In the genomic region with DNA sequence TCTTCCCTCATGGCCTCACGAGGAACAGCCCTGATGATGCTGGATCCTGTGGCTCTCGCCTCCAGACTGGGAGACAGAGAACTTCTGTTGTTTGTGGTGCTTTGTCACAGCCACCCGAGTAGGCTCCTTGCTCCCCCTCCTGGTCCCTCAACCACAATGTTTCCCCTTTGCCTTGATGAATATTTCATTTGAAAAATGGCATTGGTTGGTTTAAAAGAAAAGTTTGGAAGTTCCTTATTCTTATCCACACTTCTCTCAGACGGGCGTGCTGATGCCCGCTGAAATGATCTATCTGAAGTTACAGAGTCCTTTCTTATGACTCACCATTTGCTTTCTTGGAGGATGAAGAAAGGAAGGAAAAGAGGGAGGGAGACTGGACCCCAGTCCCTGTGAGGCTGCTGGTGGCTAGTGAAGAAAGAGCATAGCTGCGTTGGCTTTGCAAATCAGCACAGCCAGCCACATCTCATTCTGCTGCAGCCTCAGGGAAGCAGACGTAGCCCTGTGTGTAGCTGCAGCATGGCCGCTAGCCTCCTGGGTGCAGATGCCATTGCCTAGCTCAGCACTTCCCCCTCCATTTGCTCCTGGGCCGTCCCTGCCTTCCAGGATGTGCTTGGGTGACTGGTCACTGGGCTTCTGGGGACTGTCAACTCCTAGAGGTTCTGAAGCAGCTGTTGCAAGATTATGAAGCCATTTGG, we compare ENCODE assay signal across 2 cellular contexts.
TF ChIP-seq lines count a peak whose summit lies in the region.

No MANE protein-coding gene starts in this region.

TF ChIP-seq in Ishikawa, 13 proteins besides CTCF, POLR2A, EP300 and RAD21 (continued from another document):
- TF ChIP-seq, protein P1, sequence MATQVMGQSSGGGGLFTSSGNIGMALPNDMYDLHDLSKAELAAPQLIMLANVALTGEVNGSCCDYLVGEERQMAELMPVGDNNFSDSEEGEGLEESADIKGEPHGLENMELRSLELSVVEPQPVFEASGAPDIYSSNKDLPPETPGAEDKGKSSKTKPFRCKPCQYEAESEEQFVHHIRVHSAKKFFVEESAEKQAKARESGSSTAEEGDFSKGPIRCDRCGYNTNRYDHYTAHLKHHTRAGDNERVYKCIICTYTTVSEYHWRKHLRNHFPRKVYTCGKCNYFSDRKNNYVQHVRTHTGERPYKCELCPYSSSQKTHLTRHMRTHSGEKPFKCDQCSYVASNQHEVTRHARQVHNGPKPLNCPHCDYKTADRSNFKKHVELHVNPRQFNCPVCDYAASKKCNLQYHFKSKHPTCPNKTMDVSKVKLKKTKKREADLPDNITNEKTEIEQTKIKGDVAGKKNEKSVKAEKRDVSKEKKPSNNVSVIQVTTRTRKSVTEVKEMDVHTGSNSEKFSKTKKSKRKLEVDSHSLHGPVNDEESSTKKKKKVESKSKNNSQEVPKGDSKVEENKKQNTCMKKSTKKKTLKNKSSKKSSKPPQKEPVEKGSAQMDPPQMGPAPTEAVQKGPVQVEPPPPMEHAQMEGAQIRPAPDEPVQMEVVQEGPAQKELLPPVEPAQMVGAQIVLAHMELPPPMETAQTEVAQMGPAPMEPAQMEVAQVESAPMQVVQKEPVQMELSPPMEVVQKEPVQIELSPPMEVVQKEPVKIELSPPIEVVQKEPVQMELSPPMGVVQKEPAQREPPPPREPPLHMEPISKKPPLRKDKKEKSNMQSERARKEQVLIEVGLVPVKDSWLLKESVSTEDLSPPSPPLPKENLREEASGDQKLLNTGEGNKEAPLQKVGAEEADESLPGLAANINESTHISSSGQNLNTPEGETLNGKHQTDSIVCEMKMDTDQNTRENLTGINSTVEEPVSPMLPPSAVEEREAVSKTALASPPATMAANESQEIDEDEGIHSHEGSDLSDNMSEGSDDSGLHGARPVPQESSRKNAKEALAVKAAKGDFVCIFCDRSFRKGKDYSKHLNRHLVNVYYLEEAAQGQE (IDR thresholded peaks at IDR 0.05; ENCODE audit: low read depth): no peak
- TF ChIP-seq TEAD4 (IDR thresholded peaks at IDR 0.05) (no peak), TCF12 (IDR thresholded peaks at IDR 0.05; ENCODE audit: low read depth) (no peak), ZBTB7A (IDR thresholded peaks at IDR 0.05; ENCODE audit: low read depth) (no peak)

TF ChIP-seq in WTC11, 78 proteins besides CTCF, POLR2A, EP300 and RAD21 (continued from another document):
- TF ChIP-seq, protein P2, sequence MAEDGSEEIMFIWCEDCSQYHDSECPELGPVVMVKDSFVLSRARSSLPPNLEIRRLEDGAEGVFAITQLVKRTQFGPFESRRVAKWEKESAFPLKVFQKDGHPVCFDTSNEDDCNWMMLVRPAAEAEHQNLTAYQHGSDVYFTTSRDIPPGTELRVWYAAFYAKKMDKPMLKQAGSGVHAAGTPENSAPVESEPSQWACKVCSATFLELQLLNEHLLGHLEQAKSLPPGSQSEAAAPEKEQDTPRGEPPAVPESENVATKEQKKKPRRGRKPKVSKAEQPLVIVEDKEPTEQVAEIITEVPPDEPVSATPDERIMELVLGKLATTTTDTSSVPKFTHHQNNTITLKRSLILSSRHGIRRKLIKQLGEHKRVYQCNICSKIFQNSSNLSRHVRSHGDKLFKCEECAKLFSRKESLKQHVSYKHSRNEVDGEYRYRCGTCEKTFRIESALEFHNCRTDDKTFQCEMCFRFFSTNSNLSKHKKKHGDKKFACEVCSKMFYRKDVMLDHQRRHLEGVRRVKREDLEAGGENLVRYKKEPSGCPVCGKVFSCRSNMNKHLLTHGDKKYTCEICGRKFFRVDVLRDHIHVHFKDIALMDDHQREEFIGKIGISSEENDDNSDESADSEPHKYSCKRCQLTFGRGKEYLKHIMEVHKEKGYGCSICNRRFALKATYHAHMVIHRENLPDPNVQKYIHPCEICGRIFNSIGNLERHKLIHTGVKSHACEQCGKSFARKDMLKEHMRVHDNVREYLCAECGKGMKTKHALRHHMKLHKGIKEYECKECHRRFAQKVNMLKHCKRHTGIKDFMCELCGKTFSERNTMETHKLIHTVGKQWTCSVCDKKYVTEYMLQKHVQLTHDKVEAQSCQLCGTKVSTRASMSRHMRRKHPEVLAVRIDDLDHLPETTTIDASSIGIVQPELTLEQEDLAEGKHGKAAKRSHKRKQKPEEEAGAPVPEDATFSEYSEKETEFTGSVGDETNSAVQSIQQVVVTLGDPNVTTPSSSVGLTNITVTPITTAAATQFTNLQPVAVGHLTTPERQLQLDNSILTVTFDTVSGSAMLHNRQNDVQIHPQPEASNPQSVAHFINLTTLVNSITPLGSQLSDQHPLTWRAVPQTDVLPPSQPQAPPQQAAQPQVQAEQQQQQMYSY (CRISPR knock-in tag; IDR thresholded peaks at IDR 0.05): no peak
- TF ChIP-seq, protein P3, sequence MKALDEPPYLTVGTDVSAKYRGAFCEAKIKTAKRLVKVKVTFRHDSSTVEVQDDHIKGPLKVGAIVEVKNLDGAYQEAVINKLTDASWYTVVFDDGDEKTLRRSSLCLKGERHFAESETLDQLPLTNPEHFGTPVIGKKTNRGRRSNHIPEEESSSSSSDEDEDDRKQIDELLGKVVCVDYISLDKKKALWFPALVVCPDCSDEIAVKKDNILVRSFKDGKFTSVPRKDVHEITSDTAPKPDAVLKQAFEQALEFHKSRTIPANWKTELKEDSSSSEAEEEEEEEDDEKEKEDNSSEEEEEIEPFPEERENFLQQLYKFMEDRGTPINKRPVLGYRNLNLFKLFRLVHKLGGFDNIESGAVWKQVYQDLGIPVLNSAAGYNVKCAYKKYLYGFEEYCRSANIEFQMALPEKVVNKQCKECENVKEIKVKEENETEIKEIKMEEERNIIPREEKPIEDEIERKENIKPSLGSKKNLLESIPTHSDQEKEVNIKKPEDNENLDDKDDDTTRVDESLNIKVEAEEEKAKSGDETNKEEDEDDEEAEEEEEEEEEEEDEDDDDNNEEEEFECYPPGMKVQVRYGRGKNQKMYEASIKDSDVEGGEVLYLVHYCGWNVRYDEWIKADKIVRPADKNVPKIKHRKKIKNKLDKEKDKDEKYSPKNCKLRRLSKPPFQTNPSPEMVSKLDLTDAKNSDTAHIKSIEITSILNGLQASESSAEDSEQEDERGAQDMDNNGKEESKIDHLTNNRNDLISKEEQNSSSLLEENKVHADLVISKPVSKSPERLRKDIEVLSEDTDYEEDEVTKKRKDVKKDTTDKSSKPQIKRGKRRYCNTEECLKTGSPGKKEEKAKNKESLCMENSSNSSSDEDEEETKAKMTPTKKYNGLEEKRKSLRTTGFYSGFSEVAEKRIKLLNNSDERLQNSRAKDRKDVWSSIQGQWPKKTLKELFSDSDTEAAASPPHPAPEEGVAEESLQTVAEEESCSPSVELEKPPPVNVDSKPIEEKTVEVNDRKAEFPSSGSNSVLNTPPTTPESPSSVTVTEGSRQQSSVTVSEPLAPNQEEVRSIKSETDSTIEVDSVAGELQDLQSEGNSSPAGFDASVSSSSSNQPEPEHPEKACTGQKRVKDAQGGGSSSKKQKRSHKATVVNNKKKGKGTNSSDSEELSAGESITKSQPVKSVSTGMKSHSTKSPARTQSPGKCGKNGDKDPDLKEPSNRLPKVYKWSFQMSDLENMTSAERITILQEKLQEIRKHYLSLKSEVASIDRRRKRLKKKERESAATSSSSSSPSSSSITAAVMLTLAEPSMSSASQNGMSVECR (CRISPR knock-in tag; IDR thresholded peaks at IDR 0.05; ENCODE audit: borderline replicate concordance): no peak
- no peak for TF ChIP-seq IRF2 (CRISPR knock-in tag; IDR thresholded peaks at IDR 0.05; ENCODE audit: borderline replicate concordance, low read depth)
- TF ChIP-seq, protein P4, sequence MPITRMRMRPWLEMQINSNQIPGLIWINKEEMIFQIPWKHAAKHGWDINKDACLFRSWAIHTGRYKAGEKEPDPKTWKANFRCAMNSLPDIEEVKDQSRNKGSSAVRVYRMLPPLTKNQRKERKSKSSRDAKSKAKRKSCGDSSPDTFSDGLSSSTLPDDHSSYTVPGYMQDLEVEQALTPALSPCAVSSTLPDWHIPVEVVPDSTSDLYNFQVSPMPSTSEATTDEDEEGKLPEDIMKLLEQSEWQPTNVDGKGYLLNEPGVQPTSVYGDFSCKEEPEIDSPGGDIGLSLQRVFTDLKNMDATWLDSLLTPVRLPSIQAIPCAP (CRISPR knock-in tag; IDR thresholded peaks at IDR 0.05): no peak
- TF ChIP-seq NFYB (CRISPR knock-in tag; conservative IDR thresholded peaks at IDR 0.05; ENCODE audit: low read depth): no peak
- TF ChIP-seq, protein P5, sequence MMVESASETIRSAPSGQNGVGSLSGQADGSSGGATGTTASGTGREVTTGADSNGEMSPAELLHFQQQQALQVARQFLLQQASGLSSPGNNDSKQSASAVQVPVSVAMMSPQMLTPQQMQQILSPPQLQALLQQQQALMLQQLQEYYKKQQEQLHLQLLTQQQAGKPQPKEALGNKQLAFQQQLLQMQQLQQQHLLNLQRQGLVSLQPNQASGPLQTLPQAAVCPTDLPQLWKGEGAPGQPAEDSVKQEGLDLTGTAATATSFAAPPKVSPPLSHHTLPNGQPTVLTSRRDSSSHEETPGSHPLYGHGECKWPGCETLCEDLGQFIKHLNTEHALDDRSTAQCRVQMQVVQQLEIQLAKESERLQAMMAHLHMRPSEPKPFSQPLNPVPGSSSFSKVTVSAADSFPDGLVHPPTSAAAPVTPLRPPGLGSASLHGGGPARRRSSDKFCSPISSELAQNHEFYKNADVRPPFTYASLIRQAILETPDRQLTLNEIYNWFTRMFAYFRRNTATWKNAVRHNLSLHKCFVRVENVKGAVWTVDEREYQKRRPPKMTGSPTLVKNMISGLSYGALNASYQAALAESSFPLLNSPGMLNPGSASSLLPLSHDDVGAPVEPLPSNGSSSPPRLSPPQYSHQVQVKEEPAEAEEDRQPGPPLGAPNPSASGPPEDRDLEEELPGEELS (CRISPR knock-in tag; IDR thresholded peaks at IDR 0.05): no peak
- TF ChIP-seq TP53 (CRISPR knock-in tag; IDR thresholded peaks at IDR 0.05): no peak
TF ChIP-seq in WTC11: peak in this region for 0.
